ENCODE assay signal across 32 cellular contexts in the genomic region with DNA sequence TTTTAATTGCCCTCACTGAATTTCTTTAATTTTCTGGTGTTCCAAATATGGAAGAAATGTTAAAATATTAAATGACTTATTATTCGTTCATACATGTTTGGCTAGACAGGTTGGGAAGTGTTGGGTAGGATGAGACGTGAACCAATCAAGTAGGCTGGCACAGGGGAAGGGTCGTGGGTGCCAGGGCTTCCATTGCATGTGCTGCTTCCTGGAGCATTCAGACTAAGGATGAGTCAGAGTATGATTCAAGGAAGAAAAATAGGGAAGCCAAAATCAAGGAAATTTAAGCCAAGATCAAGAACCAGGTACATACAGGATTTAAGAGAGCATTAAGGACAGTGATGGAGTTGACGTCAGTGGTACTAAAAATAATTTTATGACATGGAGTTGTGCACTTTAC.
"Had no signal": no experiment of that assay in that cellular context is flagged by ENCODE, and none has a peak within 500 bp of the region (broad histone marks: within the 10 kb centered on the region; RNA-seq: fewer than 3 reads in every experiment).

No MANE protein-coding gene starts in this region.

- H3K27ac ChIP-seq: dorsolateral prefrontal cortex, foreskin keratinocyte, heart right ventricle, left lung, lower lobe of right lung, parathyroid adenoma, psoas muscle, right atrium auricular region, uterus, WERI-Rb-1 had no signal

- H3K4me3 Mint-ChIP-seq: activated CD4-positive, alpha-beta memory T cell treated with anti-CD3 and anti-CD28 coated beads for 36 hours; activated CD4-positive, alpha-beta T cell treated with anti-CD3 and anti-CD28 coated beads, Interleukin-2, amount 10 ng/mL, durations not matched to agents 24 days and 14 days; naive thymus-derived CD8-positive, alpha-beta T cell; neural crest cell; stimulated activated memory B cell treated with anti-CD40 and anti-IgM and Interleukin-4, amounts not matched to agents 10 μg/mL and 1 μg/mL and 100 μg/mL, for 72 hours; stimulated activated naive CD8-positive, alpha-beta T cell treated with anti-CD3 and anti-CD28 coated beads, Interleukin-15, amount 100 ng/mL, for 72 hours; T-helper 1 cell treated with Interleukin-12 subunit alpha and Interleukin-12 subunit beta and Interleukin-4 antibody, amounts not matched to agents 30 μg/mL and 1 μg/mL, for 36 hours; type B pancreatic cell had no signal

- H3K27me3 ChIP-seq: foreskin keratinocyte, heart right ventricle, left lung, right atrium auricular region, uterus had no signal

- DNase-seq: activated CD4-positive, alpha-beta memory T cell treated with anti-CD3 and anti-CD28 coated beads for 36 hours; activated CD4-positive, alpha-beta T cell treated with anti-CD3 and anti-CD28 coated beads, Interleukin-2, amount 10 ng/mL, durations not matched to agents 24 days and 14 days; activated CD8-positive, alpha-beta memory T cell treated with anti-CD3 and anti-CD28 coated beads, Interleukin-2, amount 50 U/mL, for 4 hours; activated gamma-delta T cell treated with Interleukin-2 at 50 U/mL for 16 hours; activated naive CD4-positive, alpha-beta T cell treated with anti-CD3 and anti-CD28 coated beads, Interleukin-2, amount 50 U/mL, for 16 hours; activated T-cell treated with anti-CD3 and anti-CD28 coated beads, Interleukin-2, amount 50 U/mL, for 1 hour; amniotic stem cell; dorsolateral prefrontal cortex; effector memory CD4-positive, alpha-beta T cell; foreskin keratinocyte; heart right ventricle; left lung; lower lobe of right lung; naive thymus-derived CD8-positive, alpha-beta T cell; occipital lobe; psoas muscle; stimulated activated CD4-positive, alpha-beta T cell treated with anti-CD3 and anti-CD28 coated beads, Interleukin-1b, Interleukin-23, amount 100 ng/mL, for 48 hours; stimulated activated CD4-positive, alpha-beta T cell treated with anti-CD3 and anti-CD28 coated beads, Interleukin-4, amount 100 ng/mL, for 4 hours; stimulated activated CD8-positive, alpha-beta memory T cell treated with anti-CD3 and anti-CD28 coated beads, Interleukin-4, amount 100 ng/mL, for 48 hours; stimulated activated naive CD8-positive, alpha-beta T cell treated with anti-CD3 and anti-CD28 coated beads, Interleukin-15, amount 100 ng/mL, for 72 hours; substantia nigra; T-helper 9 cell; uterus; WERI-Rb-1 had no signal

- ATAC-seq: activated CD4-positive, CD25-positive, alpha-beta regulatory T cell treated with anti-CD3 and anti-CD28 coated beads, Interleukin-2, amount 50 U/mL, for 24 hours; foreskin keratinocyte; heart right ventricle; left lung; lower lobe of right lung; naive thymus-derived CD8-positive, alpha-beta T cell; psoas muscle; stimulated activated memory B cell treated with anti-CD40 and anti-IgM and Interleukin-4, amounts not matched to agents 10 μg/mL and 1 μg/mL and 100 μg/mL, for 72 hours; stimulated activated naive CD8-positive, alpha-beta T cell treated with anti-CD3 and anti-CD28 coated beads, Interleukin-15, amount 100 ng/mL, for 72 hours had no signal

- H3K4me3 ChIP-seq: dorsolateral prefrontal cortex, heart right ventricle, left lung, lower lobe of right lung, psoas muscle, right atrium auricular region, smooth muscle cell, uterus had no signal

- H3K4me1 ChIP-seq: foreskin keratinocyte, left lung, lower lobe of right lung, parathyroid adenoma, psoas muscle, right atrium auricular region, uterus had no signal

- H3K27ac Mint-ChIP-seq: activated CD4-positive, alpha-beta memory T cell treated with anti-CD3 and anti-CD28 coated beads for 36 hours; activated CD4-positive, alpha-beta T cell treated with anti-CD3 and anti-CD28 coated beads, Interleukin-2, amount 10 ng/mL, durations not matched to agents 24 days and 14 days; naive thymus-derived CD8-positive, alpha-beta T cell; stimulated activated memory B cell treated with anti-CD40 and anti-IgM and Interleukin-4, amounts not matched to agents 10 μg/mL and 1 μg/mL and 100 μg/mL, for 72 hours; T-helper 1 cell treated with Interleukin-12 subunit alpha and Interleukin-12 subunit beta and Interleukin-4 antibody, amounts not matched to agents 30 μg/mL and 1 μg/mL, for 36 hours; type B pancreatic cell had no signal

- H3K4me1 Mint-ChIP-seq: activated CD4-positive, alpha-beta T cell treated with anti-CD3 and anti-CD28 coated beads, Interleukin-2, amount 10 ng/mL, durations not matched to agents 24 days and 14 days; naive thymus-derived CD8-positive, alpha-beta T cell; neural crest cell; stimulated activated memory B cell treated with anti-CD40 and anti-IgM and Interleukin-4, amounts not matched to agents 10 μg/mL and 1 μg/mL and 100 μg/mL, for 72 hours; stimulated activated naive CD8-positive, alpha-beta T cell treated with anti-CD3 and anti-CD28 coated beads, Interleukin-15, amount 100 ng/mL, for 72 hours had no signal

- H3K27me3 Mint-ChIP-seq: activated CD4-positive, alpha-beta memory T cell treated with anti-CD3 and anti-CD28 coated beads for 36 hours; activated CD4-positive, alpha-beta T cell treated with anti-CD3 and anti-CD28 coated beads, Interleukin-2, amount 10 ng/mL, durations not matched to agents 24 days and 14 days; naive thymus-derived CD8-positive, alpha-beta T cell; stimulated activated memory B cell treated with anti-CD40 and anti-IgM and Interleukin-4, amounts not matched to agents 10 μg/mL and 1 μg/mL and 100 μg/mL, for 72 hours; stimulated activated naive CD8-positive, alpha-beta T cell treated with anti-CD3 and anti-CD28 coated beads, Interleukin-15, amount 100 ng/mL, for 72 hours; type B pancreatic cell had no signal

- H3K36me3 Mint-ChIP-seq: activated CD4-positive, alpha-beta memory T cell treated with anti-CD3 and anti-CD28 coated beads for 36 hours; naive thymus-derived CD8-positive, alpha-beta T cell; stimulated activated memory B cell treated with anti-CD40 and anti-IgM and Interleukin-4, amounts not matched to agents 10 μg/mL and 1 μg/mL and 100 μg/mL, for 72 hours; type B pancreatic cell had no signal

- H3K36me3 ChIP-seq: heart right ventricle, left lung, lower lobe of right lung, right atrium auricular region, WERI-Rb-1 had no signal

- H3K9me3 ChIP-seq: lower lobe of right lung, psoas muscle, uterus had no signal
